ENCODE assay signal across 8 cellular contexts in genomic region chr16:3234543-3235541, GRCh38. TPM values are rescaled to one million over a fixed set of nuclear protein-coding genes. Genes with fewer than 3 reads are reported as not detected.
DNase-seq lines count a peak whose midpoint lies in the region; TF ChIP-seq lines count a peak whose summit lies in the region.

ZNF200 (minus strand) TSS chr16:3235158; CDS start chr16:3233755, 1,403 bp downstream.

- H3K27me3 ChIP-seq in HAP-1 (ENCODE audit: low read depth) (no peaks in the 10 kb centered on the region), MM.1S (replicated peaks; ENCODE audit: insufficient read depth, low read length) (peaks cover 5% of the 10 kb centered on the region)

- H2AFZ ChIP-seq in MM.1S (ENCODE audit: low read length) = peak within 1 kb of the TSS; percentile 95

- peaks cover 68% of the 10 kb centered on the region for H3K9me3 Mint-ChIP-seq in nephron progenitor cell
- H3K9me3 Mint-ChIP-seq in stimulated activated naive CD8-positive, alpha-beta T cell treated with anti-CD3 and anti-CD28 coated beads, Interleukin-15, Interleukin-2, amounts not matched to agents 100 ng/mL and 50 ng/mL, for 24 hours = peaks cover 8% of the 10 kb centered on the region

- H3K27me3 Mint-ChIP-seq in nephron progenitor cell (ENCODE audit: low read depth, poor library complexity) = peaks cover 5% of the 10 kb centered on the region
- H3K27me3 Mint-ChIP-seq in stimulated activated naive CD8-positive, alpha-beta T cell treated with anti-CD3 and anti-CD28 coated beads, Interleukin-15, Interleukin-2, amounts not matched to agents 100 ng/mL and 50 ng/mL, for 24 hours = no peaks in the 10 kb centered on the region

- H3K27ac Mint-ChIP-seq in nephron progenitor cell = peak within 1 kb of the TSS; percentile 98
- peak within 1 kb of the TSS; percentile 98 for H3K27ac Mint-ChIP-seq in stimulated activated naive CD8-positive, alpha-beta T cell treated with anti-CD3 and anti-CD28 coated beads, Interleukin-15, Interleukin-2, amounts not matched to agents 100 ng/mL and 50 ng/mL, for 24 hours

- H3K9ac ChIP-seq in MM.1S (ENCODE audit: low read length) = peak within 1 kb of the TSS; percentile 94

- TF ChIP-seq CTCF in MM.1S (IDR thresholded peaks at IDR 0.05; ENCODE audit: low read length) (no peak), nephron progenitor cell (IDR thresholded peaks at IDR 0.05) (no peak)

- peaks cover 13% of the 10 kb centered on the region for H3K4me1 Mint-ChIP-seq in nephron progenitor cell
- peaks cover 23% of the 10 kb centered on the region for H3K4me1 Mint-ChIP-seq in stimulated activated naive CD8-positive, alpha-beta T cell treated with anti-CD3 and anti-CD28 coated beads, Interleukin-15, Interleukin-2, amounts not matched to agents 100 ng/mL and 50 ng/mL, for 24 hours (ENCODE audit: low read depth)

- peak within 1 kb of the TSS; percentile 98 for H3K4me3 Mint-ChIP-seq in nephron progenitor cell
- H3K4me3 Mint-ChIP-seq in stimulated activated naive CD8-positive, alpha-beta T cell treated with anti-CD3 and anti-CD28 coated beads, Interleukin-15, Interleukin-2, amounts not matched to agents 100 ng/mL and 50 ng/mL, for 24 hours = peak within 1 kb of the TSS; percentile 94

- in situ Hi-C loops in G401 (cut with HindIII; ENCODE audit: low sequenced_read_pairs) (no loop called here), HAP-1 (cut with MboI; ENCODE audit: low sequenced_read_pairs) (no loop called here)

- H3K4me2 ChIP-seq in MM.1S (ENCODE audit: low read depth, low read length) = peak within 1 kb of the TSS; percentile 98

- peaks cover 5% of the 10 kb centered on the region for H3K9me3 ChIP-seq in HAP-1
- H3K9me3 ChIP-seq in MM.1S (replicated peaks; ENCODE audit: insufficient read depth, low read length) = no peaks in the 10 kb centered on the region

- peak within 1 kb of the TSS; percentile 85 for H3K27ac ChIP-seq in MM.1S (ENCODE audit: low read length)

- peaks cover 14% of the 10 kb centered on the region for H3K79me2 ChIP-seq in MM.1S (ENCODE audit: low read length)

- H3K9me2 ChIP-seq in MM.1S (replicated peaks; ENCODE audit: insufficient read depth, low read length) = no peaks in the 10 kb centered on the region

- peaks cover 6% of the 10 kb centered on the region for H3F3A ChIP-seq in MM.1S (ENCODE audit: insufficient read depth, low read length)

- no peaks in the 10 kb centered on the region; the same call in 1 of the 2 replicates for H3K4me1 ChIP-seq in HAP-1
- no peaks in the 10 kb centered on the region for H3K4me1 ChIP-seq in MM.1S (ENCODE audit: low read length)

- H3K36me3 ChIP-seq in HAP-1 (replicated peaks) (peaks cover 30% of the 10 kb centered on the region), MM.1S (replicated peaks; ENCODE audit: insufficient read depth, low read length) (peaks cover 21% of the 10 kb centered on the region; the same call in 1 of the 2 replicates)

- H3K36me3 Mint-ChIP-seq in nephron progenitor cell (ENCODE audit: low read depth) = peaks cover 40% of the 10 kb centered on the region
- H3K36me3 Mint-ChIP-seq in stimulated activated naive CD8-positive, alpha-beta T cell treated with anti-CD3 and anti-CD28 coated beads, Interleukin-15, Interleukin-2, amounts not matched to agents 100 ng/mL and 50 ng/mL, for 24 hours (ENCODE audit: low read depth) = peaks cover 40% of the 10 kb centered on the region

- H4K20me1 ChIP-seq in MM.1S (ENCODE audit: insufficient read depth, low read length) = no peaks in the 10 kb centered on the region

- DNase-seq in G401 (ENCODE audit: low spot score) (peak; percentile 96), HAP-1 (ENCODE audit: low spot score in 2 of 2) (peak; percentile 94 to 95), MM.1S (peak; percentile 96), SHP77 treated with DMSO at 0.1 percent for 48 hours (lab: John Stamatoyannopoulos, UW) (peak; percentile 86), fibroblast of the conjunctiva (ENCODE audit: low read depth) (peak; percentile 93), nephron progenitor cell (peak; percentile 93)
- DNase-seq in activated effector memory CD4-positive, alpha-beta T cell treated with anti-CD3 and anti-CD28 coated beads, Interleukin-2, amount 50 U/mL, for 16 hours = peak; percentile 97

- H3K4me3 ChIP-seq in HAP-1 = peak within 1 kb of the TSS; percentile 99
- peak within 1 kb of the TSS; percentile 99 for H3K4me3 ChIP-seq in MM.1S (ENCODE audit: low read length)

RNA-seq across cellular contexts. Expression of gene ZNF200, which starts in this region (rescaled TPM):
- total RNA-seq in G401 (2014; rRNA removed; shearing (Covaris generic)) = 9.8 and 10.1 TPM in 2 replicates

Comparison
In these comparisons a context has a peak if more than half of its experiments do, and no peak if none do; other contexts are left out.
1. Peak in every context shown above with its lines: DNase-seq, H3K4me3 ChIP-seq and H3K27ac ChIP-seq.